In the genomic region with DNA sequence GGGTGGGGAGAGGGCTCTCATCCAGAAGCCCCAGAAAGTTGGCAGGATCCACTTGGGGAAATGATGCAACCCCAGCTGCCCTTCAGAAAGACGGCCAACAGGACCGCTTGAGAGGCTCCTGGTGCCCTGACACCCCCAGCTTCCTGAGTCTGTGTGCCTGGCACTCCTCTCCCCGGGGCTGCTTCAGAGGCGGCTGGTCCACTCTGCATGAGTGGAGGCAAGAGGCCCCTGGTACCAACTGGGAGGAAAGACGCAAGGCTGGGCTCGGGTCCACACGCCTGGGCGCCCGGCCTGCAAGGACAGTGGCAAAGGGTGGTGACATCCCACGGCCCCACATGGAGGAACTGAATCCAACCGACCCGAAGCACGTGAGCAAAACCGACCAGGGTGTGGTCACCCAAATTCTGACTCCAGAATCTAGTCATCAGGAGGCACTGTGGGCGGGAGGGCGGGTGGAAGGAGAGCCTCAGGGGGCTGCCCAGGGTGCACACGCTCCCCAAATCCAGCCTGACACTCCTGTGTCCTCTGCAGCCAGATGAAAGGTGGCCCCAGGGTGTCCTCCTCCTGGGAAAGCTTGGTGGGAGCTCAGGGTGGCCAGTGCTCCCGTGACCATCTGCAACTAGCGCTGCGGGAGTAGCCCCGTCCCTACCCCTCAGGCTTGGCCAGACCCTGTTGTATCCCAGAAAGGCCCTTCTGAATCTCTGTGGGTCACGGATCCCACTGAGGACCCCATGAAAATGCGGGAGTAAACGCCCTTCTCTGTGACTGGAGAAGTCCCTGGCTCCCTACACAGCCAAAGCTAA, we compare ENCODE assay signal across 6 cellular contexts. TPM values are rescaled to one million over a fixed set of nuclear protein-coding genes. Genes with fewer than 3 reads are reported as not detected.
DNase-seq lines count a peak whose midpoint lies in the region; ATAC-seq, FAIRE-seq and TF ChIP-seq lines count a peak whose summit lies in the region.

No MANE protein-coding gene starts in this region.

- peak overlapping the region; percentile 63 for H3K27ac Mint-ChIP-seq in osteocyte (ENCODE audit: unreplicated experiment)

- no peak for DNase-seq in bronchial epithelial cell (ENCODE audit: low read depth)
- no peak for DNase-seq in osteocyte (ENCODE audit: extremely low spot score, unreplicated experiment)
- no peak for DNase-seq in hepatic stellate cell (ENCODE audit: low spot score)

- peaks cover 13% of the 10 kb centered on the region for H3K36me3 Mint-ChIP-seq in osteocyte (ENCODE audit: unreplicated experiment)

- no peak for TF ChIP-seq CTCF in bronchial epithelial cell (IDR thresholded peaks at IDR 0.05; ENCODE audit: insufficient read depth, low read length, severe bottlenecking)
- TF ChIP-seq CTCF in osteocyte (IDR thresholded peaks at IDR 0.05), result no peak

- H3K4me1 Mint-ChIP-seq in osteocyte (ENCODE audit: unreplicated experiment), result peaks cover 25% of the 10 kb centered on the region

- no peaks in the 10 kb centered on the region for H3K9me3 Mint-ChIP-seq in osteocyte (ENCODE audit: unreplicated experiment)

- H3K9me3 ChIP-seq in HUES6 (ENCODE audit: control insufficient read depth, insufficient read depth, low read depth, low read length), result no peaks in the 10 kb centered on the region

- no peak for FAIRE-seq in bronchial epithelial cell (lab: Jason Lieb, UNC)

- H3K9ac ChIP-seq in HUES6 (ENCODE audit: low read length), result peak overlapping the region; percentile 39

- H3K36me3 ChIP-seq in HUES6 (ENCODE audit: control insufficient read depth, insufficient read depth, low read length) (peaks cover 36% of the 10 kb centered on the region), bronchial epithelial cell (ENCODE audit: control insufficient read depth, insufficient read depth, low read length) (peaks cover 34% of the 10 kb centered on the region)

- H3K4me1 ChIP-seq in HUES6 (ENCODE audit: control insufficient read depth, insufficient read depth, low read length), result no peaks in the 10 kb centered on the region; the same call in 1 of the 2 replicates

- H3K4me3 ChIP-seq in HUES6 (ENCODE audit: low read depth, low read length) (0 out of 2 replicates have a peak overlapping the region, but pooled peaks have one; percentile 56), bronchial epithelial cell (ENCODE audit: low read depth, low read length) (peak overlapping the region; percentile 58)

- ATAC-seq in HG03520 (IDR thresholded peaks at IDR 0.05; ENCODE audit: unreplicated experiment), result no peak
- no peak for ATAC-seq in HG02870 (IDR thresholded peaks at IDR 0.05; ENCODE audit: unreplicated experiment)

- H3K27ac ChIP-seq in HUES6 (ENCODE audit: low read depth, low read length), result no peak overlapping the region

- H3K27me3 Mint-ChIP-seq in osteocyte (ENCODE audit: unreplicated experiment), result no peaks in the 10 kb centered on the region

- H3K4me3 Mint-ChIP-seq in osteocyte (ENCODE audit: unreplicated experiment), result no peak overlapping the region

- H3K27me3 ChIP-seq in HUES6 (ENCODE audit: control insufficient read depth, insufficient read depth, low read length) (no peaks in the 10 kb centered on the region), bronchial epithelial cell (ENCODE audit: control insufficient read depth, insufficient read depth, low read length) (no peaks in the 10 kb centered on the region)

RNA-seq across cellular contexts. Expression of a gene that starts 3.7 kb away (rescaled TPM):
- 361 and 427 TPM in 2 replicates for total RNA-seq in bronchial epithelial cell
- total RNA-seq in osteocyte, result 151 and 160 TPM in 2 replicates

RNA-seq across cellular contexts. Expression of a gene that starts 32.0 kb away (rescaled TPM):
- 150 and 199 TPM in 2 replicates for total RNA-seq in bronchial epithelial cell
- 68.3 and 69.4 TPM in 2 replicates for total RNA-seq in osteocyte

RNA-seq across cellular contexts. Expression of a gene that starts 33.9 kb away (rescaled TPM):
- total RNA-seq in bronchial epithelial cell (0.26 and 0.38 TPM in 2 replicates), osteocyte (3.2 and 3.7 TPM in 2 replicates)

RNA-seq across cellular contexts. Expression of a gene that starts 53.3 kb away (rescaled TPM):
- total RNA-seq in bronchial epithelial cell (26.3 and 29.4 TPM in 2 replicates), osteocyte (55.3 and 56.1 TPM in 2 replicates)

RNA-seq across cellular contexts. Expression of a gene that starts 57.2 kb away (rescaled TPM):
- total RNA-seq in bronchial epithelial cell (0.90 and 1.1 TPM in 2 replicates), osteocyte (6.0 and 6.4 TPM in 2 replicates)
